1 cellular context compared by ENCODE assay signal in the genomic region with DNA sequence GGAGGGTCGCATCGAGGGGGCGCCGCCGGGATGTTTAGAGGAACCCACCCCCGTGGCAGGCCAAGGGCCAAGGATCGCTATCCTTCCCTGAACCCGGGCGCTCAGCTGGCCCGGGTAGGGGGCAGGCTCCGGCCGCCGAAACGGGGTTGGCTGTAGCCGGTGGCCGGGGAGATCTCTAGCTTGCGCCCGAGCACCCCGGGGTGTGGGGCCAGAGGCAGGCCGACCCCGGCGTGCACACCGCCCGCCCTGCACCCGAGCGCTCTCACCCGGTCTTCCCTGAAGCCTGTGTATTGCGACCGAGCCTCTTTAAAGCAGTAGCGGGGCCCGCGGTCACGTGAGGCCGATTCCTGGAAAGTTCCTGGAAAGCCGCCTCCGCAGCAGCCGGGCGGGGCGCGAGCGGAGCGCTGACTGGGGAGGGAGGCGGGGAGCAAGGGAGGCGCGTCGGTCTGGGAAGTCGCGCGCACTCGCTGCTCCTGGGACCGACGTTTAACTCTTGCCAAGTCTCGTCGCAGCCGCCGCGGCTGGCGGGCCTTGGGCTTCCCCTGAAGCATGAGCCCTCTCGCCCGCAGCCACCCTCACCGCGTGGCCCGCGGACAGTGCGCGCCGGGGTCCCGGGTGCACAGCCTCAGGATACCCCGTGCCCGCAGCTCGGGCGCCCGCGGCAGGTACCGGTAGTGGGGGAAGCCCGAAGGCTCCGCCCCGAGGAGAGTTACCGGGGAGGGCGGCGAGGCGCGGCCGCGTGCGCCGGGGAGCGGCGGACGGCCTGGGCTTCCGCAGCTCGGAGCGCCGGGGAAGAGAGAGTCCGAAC.
TF ChIP-seq lines count a peak whose summit lies in the region.

No MANE protein-coding gene starts in this region.

TF ChIP-seq in K562, 482 proteins besides CTCF, POLR2A, EP300 and RAD21 (continued from another document and continues in another):
- TF ChIP-seq, protein P1, sequence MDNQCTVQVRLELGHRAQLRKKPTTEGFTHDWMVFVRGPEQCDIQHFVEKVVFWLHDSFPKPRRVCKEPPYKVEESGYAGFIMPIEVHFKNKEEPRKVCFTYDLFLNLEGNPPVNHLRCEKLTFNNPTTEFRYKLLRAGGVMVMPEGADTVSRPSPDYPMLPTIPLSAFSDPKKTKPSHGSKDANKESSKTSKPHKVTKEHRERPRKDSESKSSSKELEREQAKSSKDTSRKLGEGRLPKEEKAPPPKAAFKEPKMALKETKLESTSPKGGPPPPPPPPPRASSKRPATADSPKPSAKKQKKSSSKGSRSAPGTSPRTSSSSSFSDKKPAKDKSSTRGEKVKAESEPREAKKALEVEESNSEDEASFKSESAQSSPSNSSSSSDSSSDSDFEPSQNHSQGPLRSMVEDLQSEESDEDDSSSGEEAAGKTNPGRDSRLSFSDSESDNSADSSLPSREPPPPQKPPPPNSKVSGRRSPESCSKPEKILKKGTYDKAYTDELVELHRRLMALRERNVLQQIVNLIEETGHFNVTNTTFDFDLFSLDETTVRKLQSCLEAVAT (IDR thresholded peaks at IDR 0.05), result 0 out of 4 replicates have a peak, but pooled peaks of 1 of the 2 experiments have one; percentile 59
- TF ChIP-seq NCOA6 (IDR thresholded peaks at IDR 0.05) (peak; percentile 93), MCM5 (IDR thresholded peaks at IDR 0.05; ENCODE audit: low read depth) (no peak), ZNF436 (CRISPR knock-in tag; IDR thresholded peaks at IDR 0.05) (0 out of 2 replicates have a peak, but pooled peaks have one; percentile 39), RBM15 (IDR thresholded peaks at IDR 0.05; ENCODE audit: insufficient read depth, low read length) (no peak), ZNF431 (CRISPR knock-in tag; IDR thresholded peaks at IDR 0.05) (0 out of 2 replicates have a peak, but pooled peaks have one; percentile 30), EGR1 (conservative IDR thresholded peaks at IDR 0.05) (peak; percentile 100), SUPT5H (IDR thresholded peaks at IDR 0.05) (peak; percentile 69), ATF7 (IDR thresholded peaks at IDR 0.05) (0 out of 2 replicates have a peak, but pooled peaks have one; percentile 37), LEF1 (IDR thresholded peaks at IDR 0.05) (peak; percentile 60), FOS (IDR thresholded peaks at IDR 0.05; ENCODE audit: extremely low read depth, insufficient read length) (no peak), HNRNPLL (IDR thresholded peaks at IDR 0.05; ENCODE audit: low read depth, low read length, poor library complexity, severe bottlenecking) (peak; percentile 20), NEUROD1 (IDR thresholded peaks at IDR 0.05; ENCODE audit: borderline replicate concordance, low read depth, low read length, partially characterized antibody) (peak; percentile 89), NFXL1 (CRISPR knock-in tag; IDR thresholded peaks at IDR 0.05) (no peak), ARHGAP35 (IDR thresholded peaks at IDR 0.05; ENCODE audit: partially characterized antibody) (no peak), PML (IDR thresholded peaks at IDR 0.05; ENCODE audit: low read length) (peak; percentile 48; the same call in 1 of the 2 replicates), ZNF165 (CRISPR knock-in tag; IDR thresholded peaks at IDR 0.05; ENCODE audit: borderline replicate concordance) (peak; percentile 56; the same call in 1 of the 2 replicates), ZNF354B (CRISPR knock-in tag; IDR thresholded peaks at IDR 0.05) (no peak), ZBTB7A (IDR thresholded peaks at IDR 0.05; ENCODE audit: borderline replicate concordance, control insufficient read depth, low read depth, low read length) (peak; percentile 67; the same call in 1 of the 2 replicates), ZNF561 (CRISPR knock-in tag; conservative IDR thresholded peaks at IDR 0.05) (peak; percentile 14; the same call in 1 of the 2 replicates), JUND (IDR thresholded peaks at IDR 0.05; ENCODE audit: borderline replicate concordance, low read depth, low read length) (peak; percentile 52), JUND (tag; IDR thresholded peaks at IDR 0.05; ENCODE audit: borderline replicate concordance, low read depth, low read length) (no peak; the same call in 2 of the 3 replicates), PHF8 (IDR thresholded peaks at IDR 0.05; ENCODE audit: borderline replicate concordance, low read length) (peak; percentile 60; the same call in 1 of the 2 replicates), SRSF7 (optimal IDR thresholded peaks at IDR 0.05; ENCODE audit: low read depth, low read length) (no peak), SP1 (CRISPR knock-in tag; IDR thresholded peaks at IDR 0.05) (peak; percentile 81), NFATC3 (IDR thresholded peaks at IDR 0.05) (no peak), ZFX (CRISPR knock-in tag; IDR thresholded peaks at IDR 0.05) (peak; percentile 90), TBP (optimal IDR thresholded peaks at IDR 0.05; ENCODE audit: low read depth, low read length) (peak; percentile 89), ZBTB17 (CRISPR knock-in tag; IDR thresholded peaks at IDR 0.05) (peak; percentile 53), CBX3 (IDR thresholded peaks at IDR 0.05; ENCODE audit: borderline replicate concordance in 1 of 2, low read length in 2 of 2) (0 out of 3 replicates have a peak, but pooled peaks of 1 of the 2 experiments have one; percentile 36), HDAC8 (tag; IDR thresholded peaks at IDR 0.05) (0 out of 2 replicates have a peak, but pooled peaks have one; percentile 32), RFX7 (CRISPR knock-in tag; IDR thresholded peaks at IDR 0.05) (no peak), DACH1 (IDR thresholded peaks at IDR 0.05; ENCODE audit: partially characterized antibody) (peak; percentile 5), ZC3H8 (IDR thresholded peaks at IDR 0.05) (no peak), PHF21A (IDR thresholded peaks at IDR 0.05; ENCODE audit: borderline replicate concordance, low read depth) (peak; percentile 63; the same call in 1 of the 2 replicates)
- TF ChIP-seq, protein P2, sequence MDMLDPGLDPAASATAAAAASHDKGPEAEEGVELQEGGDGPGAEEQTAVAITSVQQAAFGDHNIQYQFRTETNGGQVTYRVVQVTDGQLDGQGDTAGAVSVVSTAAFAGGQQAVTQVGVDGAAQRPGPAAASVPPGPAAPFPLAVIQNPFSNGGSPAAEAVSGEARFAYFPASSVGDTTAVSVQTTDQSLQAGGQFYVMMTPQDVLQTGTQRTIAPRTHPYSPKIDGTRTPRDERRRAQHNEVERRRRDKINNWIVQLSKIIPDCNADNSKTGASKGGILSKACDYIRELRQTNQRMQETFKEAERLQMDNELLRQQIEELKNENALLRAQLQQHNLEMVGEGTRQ (CRISPR knock-in tag; IDR thresholded peaks at IDR 0.05), result peak; percentile 100
- TF ChIP-seq, protein P3, sequence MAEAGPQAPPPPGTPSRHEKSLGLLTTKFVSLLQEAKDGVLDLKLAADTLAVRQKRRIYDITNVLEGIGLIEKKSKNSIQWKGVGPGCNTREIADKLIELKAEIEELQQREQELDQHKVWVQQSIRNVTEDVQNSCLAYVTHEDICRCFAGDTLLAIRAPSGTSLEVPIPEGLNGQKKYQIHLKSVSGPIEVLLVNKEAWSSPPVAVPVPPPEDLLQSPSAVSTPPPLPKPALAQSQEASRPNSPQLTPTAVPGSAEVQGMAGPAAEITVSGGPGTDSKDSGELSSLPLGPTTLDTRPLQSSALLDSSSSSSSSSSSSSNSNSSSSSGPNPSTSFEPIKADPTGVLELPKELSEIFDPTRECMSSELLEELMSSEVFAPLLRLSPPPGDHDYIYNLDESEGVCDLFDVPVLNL (CRISPR knock-in tag; IDR thresholded peaks at IDR 0.05; ENCODE audit: low read depth), result peak; percentile 50; the same call in 1 of the 2 replicates
- TF ChIP-seq, protein P4, sequence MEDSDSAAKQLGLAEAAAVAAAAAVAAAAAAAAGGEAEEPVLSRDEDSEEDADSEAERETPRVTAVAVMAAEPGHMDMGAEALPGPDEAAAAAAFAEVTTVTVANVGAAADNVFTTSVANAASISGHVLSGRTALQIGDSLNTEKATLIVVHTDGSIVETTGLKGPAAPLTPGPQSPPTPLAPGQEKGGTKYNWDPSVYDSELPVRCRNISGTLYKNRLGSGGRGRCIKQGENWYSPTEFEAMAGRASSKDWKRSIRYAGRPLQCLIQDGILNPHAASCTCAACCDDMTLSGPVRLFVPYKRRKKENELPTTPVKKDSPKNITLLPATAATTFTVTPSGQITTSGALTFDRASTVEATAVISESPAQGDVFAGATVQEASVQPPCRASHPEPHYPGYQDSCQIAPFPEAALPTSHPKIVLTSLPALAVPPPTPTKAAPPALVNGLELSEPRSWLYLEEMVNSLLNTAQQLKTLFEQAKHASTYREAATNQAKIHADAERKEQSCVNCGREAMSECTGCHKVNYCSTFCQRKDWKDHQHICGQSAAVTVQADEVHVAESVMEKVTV (CRISPR knock-in tag; IDR thresholded peaks at IDR 0.05), result 0 out of 2 replicates have a peak, but pooled peaks have one; percentile 24
- TF ChIP-seq, protein P5, sequence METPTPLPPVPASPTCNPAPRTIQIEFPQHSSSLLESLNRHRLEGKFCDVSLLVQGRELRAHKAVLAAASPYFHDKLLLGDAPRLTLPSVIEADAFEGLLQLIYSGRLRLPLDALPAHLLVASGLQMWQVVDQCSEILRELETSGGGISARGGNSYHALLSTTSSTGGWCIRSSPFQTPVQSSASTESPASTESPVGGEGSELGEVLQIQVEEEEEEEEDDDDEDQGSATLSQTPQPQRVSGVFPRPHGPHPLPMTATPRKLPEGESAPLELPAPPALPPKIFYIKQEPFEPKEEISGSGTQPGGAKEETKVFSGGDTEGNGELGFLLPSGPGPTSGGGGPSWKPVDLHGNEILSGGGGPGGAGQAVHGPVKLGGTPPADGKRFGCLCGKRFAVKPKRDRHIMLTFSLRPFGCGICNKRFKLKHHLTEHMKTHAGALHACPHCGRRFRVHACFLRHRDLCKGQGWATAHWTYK (CRISPR knock-in tag; IDR thresholded peaks at IDR 0.05), result peak; percentile 78; the same call in 1 of the 2 replicates
- TF ChIP-seq, protein P6, sequence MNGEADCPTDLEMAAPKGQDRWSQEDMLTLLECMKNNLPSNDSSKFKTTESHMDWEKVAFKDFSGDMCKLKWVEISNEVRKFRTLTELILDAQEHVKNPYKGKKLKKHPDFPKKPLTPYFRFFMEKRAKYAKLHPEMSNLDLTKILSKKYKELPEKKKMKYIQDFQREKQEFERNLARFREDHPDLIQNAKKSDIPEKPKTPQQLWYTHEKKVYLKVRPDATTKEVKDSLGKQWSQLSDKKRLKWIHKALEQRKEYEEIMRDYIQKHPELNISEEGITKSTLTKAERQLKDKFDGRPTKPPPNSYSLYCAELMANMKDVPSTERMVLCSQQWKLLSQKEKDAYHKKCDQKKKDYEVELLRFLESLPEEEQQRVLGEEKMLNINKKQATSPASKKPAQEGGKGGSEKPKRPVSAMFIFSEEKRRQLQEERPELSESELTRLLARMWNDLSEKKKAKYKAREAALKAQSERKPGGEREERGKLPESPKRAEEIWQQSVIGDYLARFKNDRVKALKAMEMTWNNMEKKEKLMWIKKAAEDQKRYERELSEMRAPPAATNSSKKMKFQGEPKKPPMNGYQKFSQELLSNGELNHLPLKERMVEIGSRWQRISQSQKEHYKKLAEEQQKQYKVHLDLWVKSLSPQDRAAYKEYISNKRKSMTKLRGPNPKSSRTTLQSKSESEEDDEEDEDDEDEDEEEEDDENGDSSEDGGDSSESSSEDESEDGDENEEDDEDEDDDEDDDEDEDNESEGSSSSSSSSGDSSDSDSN (IDR thresholded peaks at IDR 0.05; ENCODE audit: borderline replicate concordance in 1 of 2, low read depth in 2 of 2, low read length in 2 of 2), result peak; percentile 89 to 94
- TF ChIP-seq, protein P7, sequence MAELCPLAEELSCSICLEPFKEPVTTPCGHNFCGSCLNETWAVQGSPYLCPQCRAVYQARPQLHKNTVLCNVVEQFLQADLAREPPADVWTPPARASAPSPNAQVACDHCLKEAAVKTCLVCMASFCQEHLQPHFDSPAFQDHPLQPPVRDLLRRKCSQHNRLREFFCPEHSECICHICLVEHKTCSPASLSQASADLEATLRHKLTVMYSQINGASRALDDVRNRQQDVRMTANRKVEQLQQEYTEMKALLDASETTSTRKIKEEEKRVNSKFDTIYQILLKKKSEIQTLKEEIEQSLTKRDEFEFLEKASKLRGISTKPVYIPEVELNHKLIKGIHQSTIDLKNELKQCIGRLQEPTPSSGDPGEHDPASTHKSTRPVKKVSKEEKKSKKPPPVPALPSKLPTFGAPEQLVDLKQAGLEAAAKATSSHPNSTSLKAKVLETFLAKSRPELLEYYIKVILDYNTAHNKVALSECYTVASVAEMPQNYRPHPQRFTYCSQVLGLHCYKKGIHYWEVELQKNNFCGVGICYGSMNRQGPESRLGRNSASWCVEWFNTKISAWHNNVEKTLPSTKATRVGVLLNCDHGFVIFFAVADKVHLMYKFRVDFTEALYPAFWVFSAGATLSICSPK (IDR thresholded peaks at IDR 0.05; ENCODE audit: borderline replicate concordance), result no peak
- TF ChIP-seq, protein P8, sequence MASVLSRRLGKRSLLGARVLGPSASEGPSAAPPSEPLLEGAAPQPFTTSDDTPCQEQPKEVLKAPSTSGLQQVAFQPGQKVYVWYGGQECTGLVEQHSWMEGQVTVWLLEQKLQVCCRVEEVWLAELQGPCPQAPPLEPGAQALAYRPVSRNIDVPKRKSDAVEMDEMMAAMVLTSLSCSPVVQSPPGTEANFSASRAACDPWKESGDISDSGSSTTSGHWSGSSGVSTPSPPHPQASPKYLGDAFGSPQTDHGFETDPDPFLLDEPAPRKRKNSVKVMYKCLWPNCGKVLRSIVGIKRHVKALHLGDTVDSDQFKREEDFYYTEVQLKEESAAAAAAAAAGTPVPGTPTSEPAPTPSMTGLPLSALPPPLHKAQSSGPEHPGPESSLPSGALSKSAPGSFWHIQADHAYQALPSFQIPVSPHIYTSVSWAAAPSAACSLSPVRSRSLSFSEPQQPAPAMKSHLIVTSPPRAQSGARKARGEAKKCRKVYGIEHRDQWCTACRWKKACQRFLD (CRISPR knock-in tag; IDR thresholded peaks at IDR 0.05), result peak; percentile 78
- TF ChIP-seq, protein P9, sequence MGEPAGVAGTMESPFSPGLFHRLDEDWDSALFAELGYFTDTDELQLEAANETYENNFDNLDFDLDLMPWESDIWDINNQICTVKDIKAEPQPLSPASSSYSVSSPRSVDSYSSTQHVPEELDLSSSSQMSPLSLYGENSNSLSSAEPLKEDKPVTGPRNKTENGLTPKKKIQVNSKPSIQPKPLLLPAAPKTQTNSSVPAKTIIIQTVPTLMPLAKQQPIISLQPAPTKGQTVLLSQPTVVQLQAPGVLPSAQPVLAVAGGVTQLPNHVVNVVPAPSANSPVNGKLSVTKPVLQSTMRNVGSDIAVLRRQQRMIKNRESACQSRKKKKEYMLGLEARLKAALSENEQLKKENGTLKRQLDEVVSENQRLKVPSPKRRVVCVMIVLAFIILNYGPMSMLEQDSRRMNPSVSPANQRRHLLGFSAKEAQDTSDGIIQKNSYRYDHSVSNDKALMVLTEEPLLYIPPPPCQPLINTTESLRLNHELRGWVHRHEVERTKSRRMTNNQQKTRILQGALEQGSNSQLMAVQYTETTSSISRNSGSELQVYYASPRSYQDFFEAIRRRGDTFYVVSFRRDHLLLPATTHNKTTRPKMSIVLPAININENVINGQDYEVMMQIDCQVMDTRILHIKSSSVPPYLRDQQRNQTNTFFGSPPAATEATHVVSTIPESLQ (CRISPR knock-in tag; IDR thresholded peaks at IDR 0.05), result 0 out of 2 replicates have a peak, but pooled peaks have one; percentile 46
- TF ChIP-seq, protein P10, sequence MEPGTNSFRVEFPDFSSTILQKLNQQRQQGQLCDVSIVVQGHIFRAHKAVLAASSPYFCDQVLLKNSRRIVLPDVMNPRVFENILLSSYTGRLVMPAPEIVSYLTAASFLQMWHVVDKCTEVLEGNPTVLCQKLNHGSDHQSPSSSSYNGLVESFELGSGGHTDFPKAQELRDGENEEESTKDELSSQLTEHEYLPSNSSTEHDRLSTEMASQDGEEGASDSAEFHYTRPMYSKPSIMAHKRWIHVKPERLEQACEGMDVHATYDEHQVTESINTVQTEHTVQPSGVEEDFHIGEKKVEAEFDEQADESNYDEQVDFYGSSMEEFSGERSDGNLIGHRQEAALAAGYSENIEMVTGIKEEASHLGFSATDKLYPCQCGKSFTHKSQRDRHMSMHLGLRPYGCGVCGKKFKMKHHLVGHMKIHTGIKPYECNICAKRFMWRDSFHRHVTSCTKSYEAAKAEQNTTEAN (CRISPR knock-in tag; IDR thresholded peaks at IDR 0.05), result no peak
